8 cellular contexts compared by ENCODE assay signal in the genomic region with DNA sequence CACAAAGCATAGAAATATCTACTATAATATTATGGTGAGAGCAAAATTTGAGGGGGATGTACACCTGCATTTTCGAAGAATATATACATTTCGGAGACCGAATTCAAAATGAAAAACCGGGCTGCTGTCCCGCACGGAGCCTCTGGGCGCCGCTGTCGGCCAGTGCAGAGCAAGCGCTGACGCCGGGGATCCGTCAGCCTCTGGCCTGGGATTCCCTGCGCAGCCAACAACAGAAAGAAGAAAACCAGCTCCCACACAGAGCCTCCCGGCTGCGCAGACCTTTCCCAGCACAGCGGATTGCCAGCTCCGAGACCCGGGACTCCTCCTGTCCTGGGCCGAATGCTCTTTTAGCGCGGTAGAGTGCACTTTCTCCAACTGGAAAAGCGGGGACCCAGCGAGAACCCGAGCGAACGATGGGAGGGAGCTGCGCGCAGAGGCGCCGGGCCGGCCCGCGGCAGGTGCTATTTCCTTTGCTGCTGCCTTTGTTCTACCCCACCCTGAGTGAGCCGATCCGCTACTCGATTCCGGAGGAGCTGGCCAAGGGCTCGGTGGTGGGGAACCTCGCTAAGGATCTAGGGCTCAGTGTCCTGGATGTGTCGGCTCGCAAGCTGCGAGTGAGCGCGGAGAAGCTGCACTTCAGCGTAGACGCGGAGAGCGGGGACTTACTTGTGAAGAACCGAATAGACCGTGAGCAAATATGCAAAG. TPM values are rescaled to one million over a fixed set of nuclear protein-coding genes. Genes with fewer than 3 reads are reported as not detected.
A peak's percentile ranks its signal among the peaks of the same experiment; 100 is the strongest.
DNase-seq lines count a peak whose midpoint lies in the region; ATAC-seq and TF ChIP-seq lines count a peak whose summit lies in the region.
"Not testable (repeated sequence)": the region's sequence is repeated elsewhere in the genome, so short reads cannot be mapped to it uniquely, and the experiment has no call there.

PCDHGB6 (plus strand) TSS at position 232 of the 705 bp plus-strand sequence; CDS start at position 414, 182 bp downstream.

- peaks cover 30% of the 10 kb centered on the region for H3K9me3 Mint-ChIP-seq in GM23338
- peaks cover 10% of the 10 kb centered on the region for H3K9me3 Mint-ChIP-seq in endothelial cell (ENCODE audit: unreplicated experiment)

- H3K36me3 Mint-ChIP-seq in GM23338 (ENCODE audit: low read depth) (peaks cover 34% of the 10 kb centered on the region), endothelial cell (ENCODE audit: low read depth, unreplicated experiment) (peaks cover 42% of the 10 kb centered on the region)

- H3K4me2 ChIP-seq in GM23338 (peak within 1 kb of the TSS; percentile 88), osteoblast (ENCODE audit: insufficient read depth, low read length) (peak within 1 kb of the TSS; percentile 28)

- H3K27ac Mint-ChIP-seq in GM23338: not testable (repeated sequence)
- H3K27ac Mint-ChIP-seq in endothelial cell (ENCODE audit: unreplicated experiment): peak within 1 kb of the TSS; percentile 93

- TF ChIP-seq CTCF in GM23338 (conservative IDR thresholded peaks at IDR 0.05; ENCODE audit: low read depth in 2 of 2) (peak; percentile 81), endothelial cell (IDR thresholded peaks at IDR 0.05; ENCODE audit: unreplicated experiment) (peak; percentile 89), osteoblast (IDR thresholded peaks at IDR 0.05; ENCODE audit: extremely low read depth, low read depth, low read length) (peak; percentile 56)

- DNase-seq in ELF-1 (ENCODE audit: low read depth, low spot score): peak; percentile 82
- peak; percentile 89 for DNase-seq in GM23338 (ENCODE audit: low spot score)
- peak; percentile 57 for DNase-seq in NT2/D1 (ENCODE audit: low read depth, low spot score)
- DNase-seq in activated naive CD4-positive, alpha-beta T cell treated with Interleukin-2 at 50 U/mL for 16 hours: peak; percentile 31
- DNase-seq in endothelial cell (ENCODE audit: low spot score): peak; percentile 87
- DNase-seq in iPS-NIHi7 (ENCODE audit: extremely low spot score): peak; percentile 82
- DNase-seq in osteoblast (ENCODE audit: insufficient read length, low spot score, missing footprints): peak; percentile 89

- not testable (repeated sequence) for H3K4me1 Mint-ChIP-seq in GM23338
- H3K4me1 Mint-ChIP-seq in endothelial cell (ENCODE audit: unreplicated experiment): peaks cover 24% of the 10 kb centered on the region

- peak; percentile 95 for ATAC-seq in GM23338

- not testable (repeated sequence) for H3K9me3 ChIP-seq in NT2/D1 (ENCODE audit: insufficient read depth, low read length); osteoblast (ENCODE audit: low read depth, low read length)
- H3K9me3 ChIP-seq in subcutaneous abdominal adipose tissue (ENCODE audit: control insufficient read depth in 5 of 5, low read length in 5 of 5): peaks cover 43 to 72% (median 65%) of the 10 kb centered on the region in 5 donors

- not testable (repeated sequence) for H3K36me3 ChIP-seq in GM23338 (ENCODE audit: insufficient read depth); NT2/D1 (ENCODE audit: insufficient read depth, insufficient read length, low read length); osteoblast (ENCODE audit: insufficient read depth, low read length); subcutaneous abdominal adipose tissue (ENCODE audit: control insufficient read depth in 5 of 5, insufficient read depth in 5 of 5, low read length in 5 of 5)

- not testable (repeated sequence) for H3K79me2 ChIP-seq in GM23338 (replicated peaks; ENCODE audit: insufficient read depth); osteoblast (ENCODE audit: insufficient read depth, low read length)

- peaks cover 12% of the 10 kb centered on the region for H3K27me3 Mint-ChIP-seq in GM23338 (ENCODE audit: insufficient read depth, low read depth, poor library complexity)
- not testable (repeated sequence) for H3K27me3 Mint-ChIP-seq in endothelial cell (ENCODE audit: unreplicated experiment)

- H3K4me3 ChIP-seq in GM23338: peak within 1 kb of the TSS; percentile 86
- peak within 1 kb of the TSS; percentile 53 for H3K4me3 ChIP-seq in NT2/D1 (ENCODE audit: insufficient read length, low read depth)
- peak within 1 kb of the TSS; percentile 60 for H3K4me3 ChIP-seq in osteoblast (ENCODE audit: insufficient read depth, low read length)
- peak within 1 kb of the TSS; percentile 51 to 59 (median 53) for H3K4me3 ChIP-seq in subcutaneous abdominal adipose tissue (ENCODE audit: low read depth in 1 of 5, low read length in 5 of 5)

- not testable (repeated sequence) for H4K20me1 ChIP-seq in GM23338 (replicated peaks; ENCODE audit: insufficient read depth); osteoblast (ENCODE audit: insufficient read depth, low read length)

- peak within 1 kb of the TSS; percentile 92 for H3K4me3 Mint-ChIP-seq in GM23338
- peak within 1 kb of the TSS; percentile 97 for H3K4me3 Mint-ChIP-seq in endothelial cell (ENCODE audit: unreplicated experiment)

- H3K9ac ChIP-seq in NT2/D1 (ENCODE audit: insufficient read length, low read depth) (peak within 1 kb of the TSS; percentile 56), subcutaneous abdominal adipose tissue (ENCODE audit: low read length in 5 of 5) (peak within 1 kb of the TSS in 1 of 5 donors; percentile 41)

- H3K27me3 ChIP-seq in GM23338 (ENCODE audit: insufficient read depth); osteoblast (ENCODE audit: insufficient read depth, low read length): not testable (repeated sequence)
- H3K27me3 ChIP-seq in NT2/D1 (ENCODE audit: insufficient read depth, insufficient read length): peaks cover 17% of the 10 kb centered on the region
- peaks cover 0 to 10% (median 5%) of the 10 kb centered on the region in 5 donors for H3K27me3 ChIP-seq in subcutaneous abdominal adipose tissue (ENCODE audit: control insufficient read depth in 5 of 5, insufficient read depth in 4 of 5, low read length in 5 of 5)

- not testable (repeated sequence) for H3K4me1 ChIP-seq in GM23338 (ENCODE audit: insufficient read depth); NT2/D1 (ENCODE audit: insufficient read depth, insufficient read length); osteoblast (ENCODE audit: insufficient read depth, low read length)
- H3K4me1 ChIP-seq in subcutaneous abdominal adipose tissue (ENCODE audit: control insufficient read depth in 5 of 5, insufficient read depth in 5 of 5, low read length in 5 of 5): peaks cover 0 to 18% (median 16%) of the 10 kb centered on the region in 5 donors

- not testable (repeated sequence) for H3F3A ChIP-seq in GM23338 (replicated peaks; ENCODE audit: low read depth)

- not testable (repeated sequence) for H3K9me2 ChIP-seq in GM23338 (ENCODE audit: insufficient read depth)

- peak within 1 kb of the TSS; percentile 84 for H2AFZ ChIP-seq in GM23338
- not testable (repeated sequence) for H2AFZ ChIP-seq in osteoblast (ENCODE audit: low read length)

- H3K27ac ChIP-seq in GM23338 (ENCODE audit: low read depth); osteoblast (ENCODE audit: low read depth, low read length); subcutaneous abdominal adipose tissue (ENCODE audit: low read depth, low read length): not testable (repeated sequence)

TF ChIP-seq in GM23338, 12 proteins besides CTCF, POLR2A, EP300 and RAD21:
- TF ChIP-seq CREB1 (CRISPR knock-in tag; IDR thresholded peaks at IDR 0.05; ENCODE audit: low read depth): peak; percentile 67

RNA-seq across cellular contexts. Expression of gene PCDHGB6, which starts in this region (rescaled TPM):
- 7.1 and 8.1 TPM in 2 replicates for total RNA-seq in GM23338 (2014; rRNA removed; shearing (Covaris generic))
- polyA plus RNA-seq in GM23338 (2016; fragmentation: Nextera tagmentation; extraction: Ambion mirVana): 1.6 and 2.8 TPM in 2 replicates
- 60.0 TPM for total RNA-seq in endothelial cell (ENCODE audit: unreplicated experiment)
- 6.2 and 8.0 TPM in 2 replicates for total RNA-seq in osteoblast

Comparison
In these comparisons a context has a peak if more than half of its experiments do, and no peak if none do; other contexts are left out.
1. DNase-seq: peak in every context shown above with its lines; median percentile 89 in GM23338; 89 in osteoblast; 87 in endothelial cell; 82 in ELF-1; 82 in iPS-NIHi7; 57 in NT2/D1; 31 in activated naive CD4-positive, alpha-beta T cell treated with Interleukin-2 at 50 U/mL for 16 hours.